ENCODE assay signal across 1 cellular context in the genomic region with DNA sequence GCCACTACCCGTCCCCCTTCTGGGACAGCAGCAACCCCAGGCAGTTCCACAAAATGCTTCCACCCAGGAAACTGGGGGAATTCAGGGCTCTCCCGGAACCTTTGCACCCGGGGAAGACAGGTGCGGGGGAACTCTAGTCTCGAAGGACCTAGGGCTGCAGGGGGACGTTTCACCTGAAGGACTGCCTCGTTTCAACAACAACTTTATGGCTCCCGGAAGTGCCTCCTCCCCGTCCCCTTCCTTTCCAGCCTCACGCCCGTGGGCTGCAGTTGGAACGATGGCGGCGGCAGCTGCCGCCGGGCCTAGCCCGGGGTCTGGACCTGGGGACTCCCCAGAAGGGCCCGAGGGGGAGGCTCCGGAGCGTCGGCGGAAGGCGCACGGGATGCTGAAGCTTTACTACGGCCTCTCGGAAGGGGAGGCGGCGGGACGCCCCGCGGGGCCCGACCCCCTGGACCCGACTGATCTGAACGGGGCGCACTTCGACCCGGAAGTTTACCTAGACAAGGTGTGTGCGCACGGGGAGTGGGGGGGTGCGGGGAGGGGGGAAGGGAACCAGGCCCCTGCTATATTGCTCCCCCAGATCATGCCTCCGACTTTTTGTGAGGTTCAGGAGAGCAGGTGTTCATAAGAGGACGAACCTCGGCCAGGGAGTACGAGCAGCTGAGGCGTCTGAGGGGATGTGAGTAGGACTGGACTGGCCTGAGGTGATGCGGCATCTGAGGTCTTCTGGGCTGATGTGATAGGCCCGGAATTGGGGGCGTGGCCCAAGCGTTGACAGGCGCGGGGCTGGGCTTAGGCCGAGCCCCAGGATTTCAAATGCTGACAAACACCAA.
TF ChIP-seq lines count a peak whose summit lies in the region.

A gene (plus strand): TSS at position 241 of the 833 bp plus-strand sequence. CDS start 37 bp downstream, at position 278.

TF ChIP-seq in K562, 482 proteins besides CTCF, POLR2A, EP300 and RAD21 (continued from another document and continues in another):
- TF ChIP-seq, protein P1, sequence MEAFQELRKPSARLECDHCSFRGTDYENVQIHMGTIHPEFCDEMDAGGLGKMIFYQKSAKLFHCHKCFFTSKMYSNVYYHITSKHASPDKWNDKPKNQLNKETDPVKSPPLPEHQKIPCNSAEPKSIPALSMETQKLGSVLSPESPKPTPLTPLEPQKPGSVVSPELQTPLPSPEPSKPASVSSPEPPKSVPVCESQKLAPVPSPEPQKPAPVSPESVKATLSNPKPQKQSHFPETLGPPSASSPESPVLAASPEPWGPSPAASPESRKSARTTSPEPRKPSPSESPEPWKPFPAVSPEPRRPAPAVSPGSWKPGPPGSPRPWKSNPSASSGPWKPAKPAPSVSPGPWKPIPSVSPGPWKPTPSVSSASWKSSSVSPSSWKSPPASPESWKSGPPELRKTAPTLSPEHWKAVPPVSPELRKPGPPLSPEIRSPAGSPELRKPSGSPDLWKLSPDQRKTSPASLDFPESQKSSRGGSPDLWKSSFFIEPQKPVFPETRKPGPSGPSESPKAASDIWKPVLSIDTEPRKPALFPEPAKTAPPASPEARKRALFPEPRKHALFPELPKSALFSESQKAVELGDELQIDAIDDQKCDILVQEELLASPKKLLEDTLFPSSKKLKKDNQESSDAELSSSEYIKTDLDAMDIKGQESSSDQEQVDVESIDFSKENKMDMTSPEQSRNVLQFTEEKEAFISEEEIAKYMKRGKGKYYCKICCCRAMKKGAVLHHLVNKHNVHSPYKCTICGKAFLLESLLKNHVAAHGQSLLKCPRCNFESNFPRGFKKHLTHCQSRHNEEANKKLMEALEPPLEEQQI (IDR thresholded peaks at IDR 0.05), result no peak
- peak; percentile 94 for TF ChIP-seq RBFOX2 (IDR thresholded peaks at IDR 0.05; ENCODE audit: low read depth, low read length)
- TF ChIP-seq BMI1 (IDR thresholded peaks at IDR 0.05; ENCODE audit: low read length), result no peak
- TF ChIP-seq GABPB2 (CRISPR knock-in tag; conservative IDR thresholded peaks at IDR 0.05), result no peak
- TF ChIP-seq ELF4 (CRISPR knock-in tag; IDR thresholded peaks at IDR 0.05), result peak; percentile 92
- TF ChIP-seq HNRNPLL (IDR thresholded peaks at IDR 0.05; ENCODE audit: low read depth, low read length, poor library complexity, severe bottlenecking), result peak; percentile 46
- no peak for TF ChIP-seq GATAD2B (IDR thresholded peaks at IDR 0.05; ENCODE audit: borderline replicate concordance)
- no peak for TF ChIP-seq ZNF316 (IDR thresholded peaks at IDR 0.05)
- TF ChIP-seq ZNF551 (CRISPR knock-in tag; IDR thresholded peaks at IDR 0.05), result no peak
- TF ChIP-seq SUPT5H (IDR thresholded peaks at IDR 0.05), result peak; percentile 91
- TF ChIP-seq, protein P2, sequence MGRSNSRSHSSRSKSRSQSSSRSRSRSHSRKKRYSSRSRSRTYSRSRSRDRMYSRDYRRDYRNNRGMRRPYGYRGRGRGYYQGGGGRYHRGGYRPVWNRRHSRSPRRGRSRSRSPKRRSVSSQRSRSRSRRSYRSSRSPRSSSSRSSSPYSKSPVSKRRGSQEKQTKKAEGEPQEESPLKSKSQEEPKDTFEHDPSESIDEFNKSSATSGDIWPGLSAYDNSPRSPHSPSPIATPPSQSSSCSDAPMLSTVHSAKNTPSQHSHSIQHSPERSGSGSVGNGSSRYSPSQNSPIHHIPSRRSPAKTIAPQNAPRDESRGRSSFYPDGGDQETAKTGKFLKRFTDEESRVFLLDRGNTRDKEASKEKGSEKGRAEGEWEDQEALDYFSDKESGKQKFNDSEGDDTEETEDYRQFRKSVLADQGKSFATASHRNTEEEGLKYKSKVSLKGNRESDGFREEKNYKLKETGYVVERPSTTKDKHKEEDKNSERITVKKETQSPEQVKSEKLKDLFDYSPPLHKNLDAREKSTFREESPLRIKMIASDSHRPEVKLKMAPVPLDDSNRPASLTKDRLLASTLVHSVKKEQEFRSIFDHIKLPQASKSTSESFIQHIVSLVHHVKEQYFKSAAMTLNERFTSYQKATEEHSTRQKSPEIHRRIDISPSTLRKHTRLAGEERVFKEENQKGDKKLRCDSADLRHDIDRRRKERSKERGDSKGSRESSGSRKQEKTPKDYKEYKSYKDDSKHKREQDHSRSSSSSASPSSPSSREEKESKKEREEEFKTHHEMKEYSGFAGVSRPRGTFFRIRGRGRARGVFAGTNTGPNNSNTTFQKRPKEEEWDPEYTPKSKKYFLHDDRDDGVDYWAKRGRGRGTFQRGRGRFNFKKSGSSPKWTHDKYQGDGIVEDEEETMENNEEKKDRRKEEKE (IDR thresholded peaks at IDR 0.05; ENCODE audit: borderline replicate concordance in 1 of 2, control insufficient read depth in 1 of 2, low read depth in 2 of 2, low read length in 1 of 2), result peak in 1 of 2 experiments; percentile 98; a peak in 2 of 4 replicates
- no peak; the same call in 1 of the 2 replicates for TF ChIP-seq KAT8 (IDR thresholded peaks at IDR 0.05; ENCODE audit: low read depth)
- TF ChIP-seq SNIP1 (IDR thresholded peaks at IDR 0.05; ENCODE audit: low read depth), result no peak; the same call in 1 of the 2 replicates
- TF ChIP-seq SAFB (IDR thresholded peaks at IDR 0.05; ENCODE audit: borderline replicate concordance, low read depth, low read length), result no peak
- TF ChIP-seq, protein P3, sequence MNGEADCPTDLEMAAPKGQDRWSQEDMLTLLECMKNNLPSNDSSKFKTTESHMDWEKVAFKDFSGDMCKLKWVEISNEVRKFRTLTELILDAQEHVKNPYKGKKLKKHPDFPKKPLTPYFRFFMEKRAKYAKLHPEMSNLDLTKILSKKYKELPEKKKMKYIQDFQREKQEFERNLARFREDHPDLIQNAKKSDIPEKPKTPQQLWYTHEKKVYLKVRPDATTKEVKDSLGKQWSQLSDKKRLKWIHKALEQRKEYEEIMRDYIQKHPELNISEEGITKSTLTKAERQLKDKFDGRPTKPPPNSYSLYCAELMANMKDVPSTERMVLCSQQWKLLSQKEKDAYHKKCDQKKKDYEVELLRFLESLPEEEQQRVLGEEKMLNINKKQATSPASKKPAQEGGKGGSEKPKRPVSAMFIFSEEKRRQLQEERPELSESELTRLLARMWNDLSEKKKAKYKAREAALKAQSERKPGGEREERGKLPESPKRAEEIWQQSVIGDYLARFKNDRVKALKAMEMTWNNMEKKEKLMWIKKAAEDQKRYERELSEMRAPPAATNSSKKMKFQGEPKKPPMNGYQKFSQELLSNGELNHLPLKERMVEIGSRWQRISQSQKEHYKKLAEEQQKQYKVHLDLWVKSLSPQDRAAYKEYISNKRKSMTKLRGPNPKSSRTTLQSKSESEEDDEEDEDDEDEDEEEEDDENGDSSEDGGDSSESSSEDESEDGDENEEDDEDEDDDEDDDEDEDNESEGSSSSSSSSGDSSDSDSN (IDR thresholded peaks at IDR 0.05; ENCODE audit: borderline replicate concordance in 1 of 2, low read depth in 2 of 2, low read length in 2 of 2), result no peak
- TF ChIP-seq, protein P4, sequence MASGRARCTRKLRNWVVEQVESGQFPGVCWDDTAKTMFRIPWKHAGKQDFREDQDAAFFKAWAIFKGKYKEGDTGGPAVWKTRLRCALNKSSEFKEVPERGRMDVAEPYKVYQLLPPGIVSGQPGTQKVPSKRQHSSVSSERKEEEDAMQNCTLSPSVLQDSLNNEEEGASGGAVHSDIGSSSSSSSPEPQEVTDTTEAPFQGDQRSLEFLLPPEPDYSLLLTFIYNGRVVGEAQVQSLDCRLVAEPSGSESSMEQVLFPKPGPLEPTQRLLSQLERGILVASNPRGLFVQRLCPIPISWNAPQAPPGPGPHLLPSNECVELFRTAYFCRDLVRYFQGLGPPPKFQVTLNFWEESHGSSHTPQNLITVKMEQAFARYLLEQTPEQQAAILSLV (tag; IDR thresholded peaks at IDR 0.05), result peak; percentile 63
- TF ChIP-seq, protein P5, sequence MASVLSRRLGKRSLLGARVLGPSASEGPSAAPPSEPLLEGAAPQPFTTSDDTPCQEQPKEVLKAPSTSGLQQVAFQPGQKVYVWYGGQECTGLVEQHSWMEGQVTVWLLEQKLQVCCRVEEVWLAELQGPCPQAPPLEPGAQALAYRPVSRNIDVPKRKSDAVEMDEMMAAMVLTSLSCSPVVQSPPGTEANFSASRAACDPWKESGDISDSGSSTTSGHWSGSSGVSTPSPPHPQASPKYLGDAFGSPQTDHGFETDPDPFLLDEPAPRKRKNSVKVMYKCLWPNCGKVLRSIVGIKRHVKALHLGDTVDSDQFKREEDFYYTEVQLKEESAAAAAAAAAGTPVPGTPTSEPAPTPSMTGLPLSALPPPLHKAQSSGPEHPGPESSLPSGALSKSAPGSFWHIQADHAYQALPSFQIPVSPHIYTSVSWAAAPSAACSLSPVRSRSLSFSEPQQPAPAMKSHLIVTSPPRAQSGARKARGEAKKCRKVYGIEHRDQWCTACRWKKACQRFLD (CRISPR knock-in tag; IDR thresholded peaks at IDR 0.05), result peak; percentile 48; the same call in 1 of the 2 replicates
- TF ChIP-seq RBM39 (optimal IDR thresholded peaks at IDR 0.05; ENCODE audit: low read depth, low read length), result no peak
- TF ChIP-seq TBP (optimal IDR thresholded peaks at IDR 0.05; ENCODE audit: low read depth, low read length), result peak; percentile 92
- TF ChIP-seq NFXL1 (CRISPR knock-in tag; IDR thresholded peaks at IDR 0.05), result no peak
- TF ChIP-seq, protein P6, sequence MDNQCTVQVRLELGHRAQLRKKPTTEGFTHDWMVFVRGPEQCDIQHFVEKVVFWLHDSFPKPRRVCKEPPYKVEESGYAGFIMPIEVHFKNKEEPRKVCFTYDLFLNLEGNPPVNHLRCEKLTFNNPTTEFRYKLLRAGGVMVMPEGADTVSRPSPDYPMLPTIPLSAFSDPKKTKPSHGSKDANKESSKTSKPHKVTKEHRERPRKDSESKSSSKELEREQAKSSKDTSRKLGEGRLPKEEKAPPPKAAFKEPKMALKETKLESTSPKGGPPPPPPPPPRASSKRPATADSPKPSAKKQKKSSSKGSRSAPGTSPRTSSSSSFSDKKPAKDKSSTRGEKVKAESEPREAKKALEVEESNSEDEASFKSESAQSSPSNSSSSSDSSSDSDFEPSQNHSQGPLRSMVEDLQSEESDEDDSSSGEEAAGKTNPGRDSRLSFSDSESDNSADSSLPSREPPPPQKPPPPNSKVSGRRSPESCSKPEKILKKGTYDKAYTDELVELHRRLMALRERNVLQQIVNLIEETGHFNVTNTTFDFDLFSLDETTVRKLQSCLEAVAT (IDR thresholded peaks at IDR 0.05), result no peak; a peak in 1 of 4 replicates
- TF ChIP-seq ZFP1 (CRISPR knock-in tag; IDR thresholded peaks at IDR 0.05), result no peak
- TF ChIP-seq, protein P7, sequence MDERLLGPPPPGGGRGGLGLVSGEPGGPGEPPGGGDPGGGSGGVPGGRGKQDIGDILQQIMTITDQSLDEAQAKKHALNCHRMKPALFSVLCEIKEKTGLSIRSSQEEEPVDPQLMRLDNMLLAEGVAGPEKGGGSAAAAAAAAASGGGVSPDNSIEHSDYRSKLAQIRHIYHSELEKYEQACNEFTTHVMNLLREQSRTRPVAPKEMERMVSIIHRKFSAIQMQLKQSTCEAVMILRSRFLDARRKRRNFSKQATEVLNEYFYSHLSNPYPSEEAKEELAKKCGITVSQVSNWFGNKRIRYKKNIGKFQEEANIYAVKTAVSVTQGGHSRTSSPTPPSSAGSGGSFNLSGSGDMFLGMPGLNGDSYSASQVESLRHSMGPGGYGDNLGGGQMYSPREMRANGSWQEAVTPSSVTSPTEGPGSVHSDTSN (CRISPR knock-in tag; IDR thresholded peaks at IDR 0.05; ENCODE audit: low read depth), result no peak
- TF ChIP-seq, protein P7 (tag; conservative IDR thresholded peaks at IDR 0.05; ENCODE audit: low read depth), result peak; percentile 31; the same call in 1 of the 2 replicates
- TF ChIP-seq RAD51 (IDR thresholded peaks at IDR 0.05; ENCODE audit: borderline replicate concordance, low read depth), result peak; percentile 4; the same call in 1 of the 2 replicates
- TF ChIP-seq, protein P8, sequence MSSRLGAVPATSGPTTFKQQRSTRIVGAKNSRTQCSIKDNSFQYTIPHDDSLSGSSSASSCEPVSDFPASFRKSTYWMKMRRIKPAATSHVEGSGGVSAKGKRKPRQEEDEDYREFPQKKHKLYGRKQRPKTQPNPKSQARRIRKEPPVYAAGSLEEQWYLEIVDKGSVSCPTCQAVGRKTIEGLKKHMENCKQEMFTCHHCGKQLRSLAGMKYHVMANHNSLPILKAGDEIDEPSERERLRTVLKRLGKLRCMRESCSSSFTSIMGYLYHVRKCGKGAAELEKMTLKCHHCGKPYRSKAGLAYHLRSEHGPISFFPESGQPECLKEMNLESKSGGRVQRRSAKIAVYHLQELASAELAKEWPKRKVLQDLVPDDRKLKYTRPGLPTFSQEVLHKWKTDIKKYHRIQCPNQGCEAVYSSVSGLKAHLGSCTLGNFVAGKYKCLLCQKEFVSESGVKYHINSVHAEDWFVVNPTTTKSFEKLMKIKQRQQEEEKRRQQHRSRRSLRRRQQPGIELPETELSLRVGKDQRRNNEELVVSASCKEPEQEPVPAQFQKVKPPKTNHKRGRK (tag; IDR thresholded peaks at IDR 0.05), result no peak
- peak; percentile 92 for TF ChIP-seq POLR2H (tag; IDR thresholded peaks at IDR 0.05; ENCODE audit: low read depth)
- peak; percentile 71 for TF ChIP-seq HMGN3 (IDR thresholded peaks at IDR 0.05; ENCODE audit: borderline replicate concordance, extremely low read depth, insufficient read length, low read depth, low read length)
- peak; percentile 95 for TF ChIP-seq RBBP5 (IDR thresholded peaks at IDR 0.05; ENCODE audit: borderline replicate concordance, insufficient read depth, low read length, poor library complexity, severe bottlenecking)
- TF ChIP-seq EHMT2 (IDR thresholded peaks at IDR 0.05), result no peak
- TF ChIP-seq ZBTB7A (IDR thresholded peaks at IDR 0.05; ENCODE audit: borderline replicate concordance, control insufficient read depth, low read depth, low read length), result peak; percentile 68; the same call in 1 of the 2 replicates
- TF ChIP-seq, protein P9, sequence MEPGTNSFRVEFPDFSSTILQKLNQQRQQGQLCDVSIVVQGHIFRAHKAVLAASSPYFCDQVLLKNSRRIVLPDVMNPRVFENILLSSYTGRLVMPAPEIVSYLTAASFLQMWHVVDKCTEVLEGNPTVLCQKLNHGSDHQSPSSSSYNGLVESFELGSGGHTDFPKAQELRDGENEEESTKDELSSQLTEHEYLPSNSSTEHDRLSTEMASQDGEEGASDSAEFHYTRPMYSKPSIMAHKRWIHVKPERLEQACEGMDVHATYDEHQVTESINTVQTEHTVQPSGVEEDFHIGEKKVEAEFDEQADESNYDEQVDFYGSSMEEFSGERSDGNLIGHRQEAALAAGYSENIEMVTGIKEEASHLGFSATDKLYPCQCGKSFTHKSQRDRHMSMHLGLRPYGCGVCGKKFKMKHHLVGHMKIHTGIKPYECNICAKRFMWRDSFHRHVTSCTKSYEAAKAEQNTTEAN (CRISPR knock-in tag; IDR thresholded peaks at IDR 0.05), result no peak
- TF ChIP-seq SOX6 (IDR thresholded peaks at IDR 0.05), result peak; percentile 70
- TF ChIP-seq, protein P10, sequence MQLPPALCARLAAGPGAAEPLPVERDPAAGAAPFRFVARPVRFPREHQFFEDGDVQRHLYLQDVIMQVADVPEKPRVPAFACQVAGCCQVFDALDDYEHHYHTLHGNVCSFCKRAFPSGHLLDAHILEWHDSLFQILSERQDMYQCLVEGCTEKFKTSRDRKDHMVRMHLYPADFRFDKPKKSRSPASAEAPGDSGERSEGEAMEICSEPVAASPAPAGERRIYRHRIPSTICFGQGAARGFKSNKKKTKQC (CRISPR knock-in tag; IDR thresholded peaks at IDR 0.05), result no peak
